ENCODE assay signal across 17 cellular contexts in the genomic region with DNA sequence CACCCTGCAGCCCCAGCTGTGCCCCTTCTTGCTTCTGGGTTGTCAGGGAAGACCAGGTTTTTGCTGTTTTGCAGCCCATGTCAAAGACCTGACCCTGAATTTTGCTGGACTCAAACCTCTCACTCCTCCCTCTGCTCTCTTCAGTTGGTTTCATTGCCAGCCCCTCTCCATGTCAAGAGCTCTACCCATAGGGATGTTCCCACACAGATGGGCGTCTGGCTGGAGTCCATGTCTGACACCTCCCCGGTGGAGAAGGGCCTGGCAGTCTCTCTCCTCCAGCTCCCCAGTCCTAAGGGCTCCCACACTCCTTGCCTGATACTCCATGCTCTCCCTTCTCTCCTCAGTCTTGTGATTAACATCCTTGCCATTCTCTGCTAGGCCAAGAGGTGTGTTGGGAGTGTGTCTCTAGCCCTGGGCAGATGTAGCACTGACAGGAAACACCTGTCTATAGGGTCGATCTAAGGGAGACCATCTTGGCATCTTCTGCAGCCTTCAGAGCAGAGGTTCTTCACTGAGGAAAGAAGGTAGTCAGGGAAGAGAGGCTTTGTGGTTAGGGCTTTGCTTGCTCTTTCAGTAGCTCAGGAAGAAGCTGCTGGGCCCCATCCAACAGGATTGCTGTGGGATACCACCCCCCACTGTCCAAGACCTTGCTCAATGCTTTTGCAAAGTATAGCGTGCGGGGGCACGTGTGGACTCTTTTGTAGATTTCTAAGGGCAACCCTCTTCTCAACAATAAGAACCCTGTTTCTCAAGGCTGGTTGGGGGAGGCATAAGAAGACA. TPM values are rescaled to one million over a fixed set of nuclear protein-coding genes. Genes with fewer than 3 reads are reported as not detected.
DNase-seq lines count a peak whose midpoint lies in the region; ATAC-seq, FAIRE-seq and TF ChIP-seq lines count a peak whose summit lies in the region.
"Had no signal": no experiment of that assay in that cellular context is flagged by ENCODE, and none has a peak within 500 bp of the region (broad histone marks: within the 10 kb centered on the region; RNA-seq: fewer than 3 reads in every experiment).

No MANE protein-coding gene starts in this region.

- no peak for TF ChIP-seq CTCF in RWPE1 (conservative IDR thresholded peaks at IDR 0.05; ENCODE audit: low read depth)
- no peak for TF ChIP-seq CTCF in choroid plexus epithelial cell (conservative IDR thresholded peaks at IDR 0.05; ENCODE audit: low read depth, low read length)

- peaks cover 47% of the 10 kb centered on the region for H3K4me1 Mint-ChIP-seq in activated naive CD8-positive, alpha-beta T cell treated with anti-CD3 and anti-CD28 coated beads, Interleukin-2, amount 10 ng/mL, durations not matched to agents 7 days and 5 days
- H3K4me1 Mint-ChIP-seq in activated naive CD8-positive, alpha-beta T cell treated with anti-CD3 and anti-CD28 coated beads for 36 hours: peaks cover 28% of the 10 kb centered on the region
- H3K4me1 Mint-ChIP-seq in stimulated activated effector memory CD8-positive, alpha-beta T cell treated with anti-CD3 and anti-CD28 coated beads, Interleukin-12 subunit alpha, Interleukin-12 subunit beta, amount 100 ng/mL, for 72 hours: peaks cover 14% of the 10 kb centered on the region

- peaks cover 18% of the 10 kb centered on the region for H3K36me3 Mint-ChIP-seq in activated naive CD8-positive, alpha-beta T cell treated with anti-CD3 and anti-CD28 coated beads, Interleukin-2, amount 10 ng/mL, durations not matched to agents 7 days and 5 days
- peaks cover 5% of the 10 kb centered on the region for H3K36me3 Mint-ChIP-seq in activated naive CD8-positive, alpha-beta T cell treated with anti-CD3 and anti-CD28 coated beads for 36 hours
- H3K36me3 Mint-ChIP-seq in stimulated activated effector memory CD8-positive, alpha-beta T cell treated with anti-CD3 and anti-CD28 coated beads, Interleukin-12 subunit alpha, Interleukin-12 subunit beta, amount 100 ng/mL, for 72 hours: no peaks in the 10 kb centered on the region

- CTCF ChIA-PET in RWPE1 (lab: Yijun Ruan, JAX): interaction anchor here (0.6 to 1.0 kb wide), 2 partner anchors 23 to 81 kb away, joined by 4 to 5 read pairs; no protein-coding TSS in a partner anchor

- no peak overlapping the region for H3K4me3 ChIP-seq in choroid plexus epithelial cell (ENCODE audit: low read depth, low read length)

- POLR2A ChIA-PET in activated naive CD8-positive, alpha-beta T cell treated with anti-CD3 and anti-CD28 coated beads, Interleukin-2, amount 10 ng/mL, durations not matched to agents 7 days and 5 days (lab: Charles Lee): no interaction called here
- POLR2A ChIA-PET in RWPE1 (lab: Yijun Ruan, JAX; ENCODE audit: low non-redundant PET): no interaction called here

- no peak for FAIRE-seq in H54 (lab: Jason Lieb, UNC)
- FAIRE-seq: GM12892, H1 had no signal

- TF ChIP-seq POLR2A in H54 (IDR thresholded peaks at IDR 0.05; ENCODE audit: low read depth, low read length): no peak

- peak overlapping the region; percentile 8 for H3K27ac Mint-ChIP-seq in activated naive CD8-positive, alpha-beta T cell treated with anti-CD3 and anti-CD28 coated beads, Interleukin-2, amount 10 ng/mL, durations not matched to agents 7 days and 5 days
- no peak overlapping the region for H3K27ac Mint-ChIP-seq in activated naive CD8-positive, alpha-beta T cell treated with anti-CD3 and anti-CD28 coated beads for 36 hours
- no peak overlapping the region for H3K27ac Mint-ChIP-seq in stimulated activated effector memory CD8-positive, alpha-beta T cell treated with anti-CD3 and anti-CD28 coated beads, Interleukin-12 subunit alpha, Interleukin-12 subunit beta, amount 100 ng/mL, for 72 hours
- H3K27ac Mint-ChIP-seq: HFFc6 had no signal

- intact Hi-C loops in posterior vena cava (cut with DNase I): no loop called here

- H3K27ac ChIP-seq in RWPE1: peak overlapping the region; percentile 85

- peak overlapping the region; percentile 2 for H3K4me3 Mint-ChIP-seq in activated naive CD8-positive, alpha-beta T cell treated with anti-CD3 and anti-CD28 coated beads, Interleukin-2, amount 10 ng/mL, durations not matched to agents 7 days and 5 days
- no peak overlapping the region for H3K4me3 Mint-ChIP-seq in activated naive CD8-positive, alpha-beta T cell treated with anti-CD3 and anti-CD28 coated beads for 36 hours
- H3K4me3 Mint-ChIP-seq in stimulated activated effector memory CD8-positive, alpha-beta T cell treated with anti-CD3 and anti-CD28 coated beads, Interleukin-12 subunit alpha, Interleukin-12 subunit beta, amount 100 ng/mL, for 72 hours: no peak overlapping the region
- H3K4me3 Mint-ChIP-seq: HFFc6 had no signal

- no peak for ATAC-seq in activated naive CD8-positive, alpha-beta T cell treated with anti-CD3 and anti-CD28 coated beads, Interleukin-2, amount 10 ng/mL, durations not matched to agents 7 days and 5 days (ENCODE audit: low read depth)
- ATAC-seq in stimulated activated effector memory CD8-positive, alpha-beta T cell treated with anti-CD3 and anti-CD28 coated beads, Interleukin-12 subunit alpha, Interleukin-12 subunit beta, amount 100 ng/mL, for 72 hours: no peak
- ATAC-seq: Panc1 had no signal

- H3K9me3 Mint-ChIP-seq in activated naive CD8-positive, alpha-beta T cell treated with anti-CD3 and anti-CD28 coated beads, Interleukin-2, amount 10 ng/mL, durations not matched to agents 7 days and 5 days: no peaks in the 10 kb centered on the region
- H3K9me3 Mint-ChIP-seq in activated naive CD8-positive, alpha-beta T cell treated with anti-CD3 and anti-CD28 coated beads for 36 hours: no peaks in the 10 kb centered on the region
- no peaks in the 10 kb centered on the region for H3K9me3 Mint-ChIP-seq in stimulated activated effector memory CD8-positive, alpha-beta T cell treated with anti-CD3 and anti-CD28 coated beads, Interleukin-12 subunit alpha, Interleukin-12 subunit beta, amount 100 ng/mL, for 72 hours
- H3K9me3 Mint-ChIP-seq: HFFc6 had no signal

- DNase-seq in activated naive CD8-positive, alpha-beta T cell treated with anti-CD3 and anti-CD28 coated beads, Interleukin-2, amount 10 ng/mL, durations not matched to agents 7 days and 5 days: no peak
- no peak for DNase-seq in activated naive CD8-positive, alpha-beta T cell treated with anti-CD3 and anti-CD28 coated beads for 36 hours
- DNase-seq in RWPE1 (ENCODE audit: low spot score) (no peak), choroid plexus epithelial cell (ENCODE audit: low read depth) (peak; percentile 69), posterior vena cava (ENCODE audit: low spot score) (no peak), hippocampal formation (lab: John Stamatoyannopoulos, UW) (no peak), H54 (ENCODE audit: insufficient read length, low spot score) (no peak)
- DNase-seq in stimulated activated effector memory CD8-positive, alpha-beta T cell treated with anti-CD3 and anti-CD28 coated beads, Interleukin-12 subunit alpha, Interleukin-12 subunit beta, amount 100 ng/mL, for 72 hours (ENCODE audit: low spot score in 2 of 2): no peak
- DNase-seq: HFFc6, NCI-H1048, NCI-H1436 treated with DMSO at 0.1 percent for 48 hours, NCI-H2029 treated with DMSO at 0.1 percent for 48 hours, Right ventricle myocardium superior, SK-N-SH had no signal

- peaks cover under 1% of the 10 kb centered on the region for H3K27me3 Mint-ChIP-seq in activated naive CD8-positive, alpha-beta T cell treated with anti-CD3 and anti-CD28 coated beads, Interleukin-2, amount 10 ng/mL, durations not matched to agents 7 days and 5 days
- peaks cover under 1% of the 10 kb centered on the region for H3K27me3 Mint-ChIP-seq in activated naive CD8-positive, alpha-beta T cell treated with anti-CD3 and anti-CD28 coated beads for 36 hours

RNA-seq across cellular contexts. Expression of a gene that starts 4.7 kb away (rescaled TPM):
- 10 to 100 TPM; 31.3 to 33.3 TPM for total RNA-seq in activated naive CD8-positive, alpha-beta T cell treated with anti-CD3 and anti-CD28 coated beads, Interleukin-2, amount 10 ng/mL, durations not matched to agents 7 days and 5 days
- total RNA-seq in activated naive CD8-positive, alpha-beta T cell treated with anti-CD3 and anti-CD28 coated beads for 36 hours: 10 to 100 TPM; 10.8 TPM
- total RNA-seq in posterior vena cava: 1 to 10 TPM; 2.5 to 4.2 TPM

RNA-seq across cellular contexts. Expression of a gene that starts 23.0 kb away (rescaled TPM):
- 10 to 100 TPM; 57.2 to 68.1 TPM for total RNA-seq in activated naive CD8-positive, alpha-beta T cell treated with anti-CD3 and anti-CD28 coated beads, Interleukin-2, amount 10 ng/mL, durations not matched to agents 7 days and 5 days
- 10 to 100 TPM; 65.8 to 74.8 TPM for total RNA-seq in activated naive CD8-positive, alpha-beta T cell treated with anti-CD3 and anti-CD28 coated beads for 36 hours
- total RNA-seq in posterior vena cava: 10 to 100 TPM; 27.9 to 33.0 TPM

RNA-seq across cellular contexts. Expression of a gene that starts 36.8 kb away (rescaled TPM):
- total RNA-seq in activated naive CD8-positive, alpha-beta T cell treated with anti-CD3 and anti-CD28 coated beads, Interleukin-2, amount 10 ng/mL, durations not matched to agents 7 days and 5 days: 100 to 1,000 TPM; 132 to 135 TPM
- total RNA-seq in activated naive CD8-positive, alpha-beta T cell treated with anti-CD3 and anti-CD28 coated beads for 36 hours: 100 to 1,000 TPM; 111 to 119 TPM
- 10 to 100 TPM in 1 of 2 donors, 1 to 10 TPM in 1; 9.9 to 10.5 TPM for total RNA-seq in posterior vena cava

RNA-seq across cellular contexts. Expression of a gene that starts 41.7 kb away (rescaled TPM):
- total RNA-seq in activated naive CD8-positive, alpha-beta T cell treated with anti-CD3 and anti-CD28 coated beads, Interleukin-2, amount 10 ng/mL, durations not matched to agents 7 days and 5 days: under 1 TPM; 0.33 to 0.91 TPM
- total RNA-seq in activated naive CD8-positive, alpha-beta T cell treated with anti-CD3 and anti-CD28 coated beads for 36 hours: under 1 TPM; 0.39 to 0.86 TPM
- total RNA-seq in posterior vena cava: 1 to 10 TPM; 1.5 to 4.5 TPM

RNA-seq across cellular contexts. Expression of a gene that starts 49.9 kb away (rescaled TPM):
- 10 to 100 TPM; 47.5 to 54.2 TPM for total RNA-seq in activated naive CD8-positive, alpha-beta T cell treated with anti-CD3 and anti-CD28 coated beads, Interleukin-2, amount 10 ng/mL, durations not matched to agents 7 days and 5 days
- 10 to 100 TPM; 48.3 to 49.2 TPM for total RNA-seq in activated naive CD8-positive, alpha-beta T cell treated with anti-CD3 and anti-CD28 coated beads for 36 hours
- total RNA-seq in posterior vena cava: 10 to 100 TPM; 44.7 to 54.3 TPM

Comparison
In these comparisons a context has a peak if more than half of its experiments do, and no peak if none do; other contexts are left out.
1. RNA of a gene that starts 36.8 kb away (total RNA-seq): 132 to 135 TPM in activated naive CD8-positive, alpha-beta T cell treated with anti-CD3 and anti-CD28 coated beads, Interleukin-2, amount 10 ng/mL, durations not matched to agents 7 days and 5 days and 111 to 119 TPM in activated naive CD8-positive, alpha-beta T cell treated with anti-CD3 and anti-CD28 coated beads for 36 hours; 9.9 to 10.5 TPM in posterior vena cava; every median in the first group is over 4 times any median in the second.